Comparison of ENCODE assay signal across 27 cellular contexts in genomic region chr10:60188548-60188947, GRCh38.
"Had no signal": no experiment of that assay in that cellular context is flagged by ENCODE, and none has a peak within 500 bp of the region (broad histone marks: within the 10 kb centered on the region; RNA-seq: fewer than 3 reads in every experiment).

No MANE protein-coding gene starts in this region.

- H3K9me3 ChIP-seq: colonic mucosa, neutrophil, pancreas, SJSA1, testis, upper lobe of left lung had no signal

- H3K27ac ChIP-seq: colonic mucosa, epithelial cell of prostate, neutrophil, pancreas, SJSA1, testis, upper lobe of left lung had no signal

- H3K4me1 ChIP-seq: colonic mucosa, pancreas, SJSA1, testis, upper lobe of left lung had no signal

- H3K36me3 ChIP-seq: colonic mucosa, neutrophil, pancreas, SJSA1 had no signal

- H3K9me3 Mint-ChIP-seq: activated naive CD8-positive, alpha-beta T cell treated with anti-CD3 and anti-CD28 coated beads, Interleukin-2, amount 50 U/mL, for 24 hours; natural killer cell treated with Interleukin-12 subunit alpha and Interleukin-12 subunit beta and Interleukin-15 and Interleukin-18, amount 100 ng/mL, for 72 hours had no signal

- H3K27me3 ChIP-seq: colonic mucosa, neutrophil, pancreas, SJSA1, testis, upper lobe of left lung had no signal

- H3K27ac Mint-ChIP-seq: activated CD4-positive, alpha-beta T cell treated with anti-CD3 and anti-CD28 coated beads, Interleukin-2, amount 10 ng/mL, durations not matched to agents 7 days and 5 days; activated CD8-positive, alpha-beta memory T cell treated with anti-CD3 and anti-CD28 coated beads, Interleukin-2, amount 10 ng/mL, durations not matched to agents 7 days and 5 days; activated CD8-positive, alpha-beta T cell treated with anti-CD3 and anti-CD28 coated beads for 36 hours; activated naive CD8-positive, alpha-beta T cell treated with anti-CD3 and anti-CD28 coated beads, Interleukin-2, amount 50 U/mL, for 24 hours; stimulated activated naive B cell treated with anti-CD40 and anti-IgM and Interleukin-4, amounts not matched to agents 10 μg/mL and 1 μg/mL and 100 μg/mL, for 72 hours; WTC11 had no signal

- H3K4me3 Mint-ChIP-seq: activated CD4-positive, alpha-beta T cell treated with anti-CD3 and anti-CD28 coated beads, Interleukin-2, amount 10 ng/mL, durations not matched to agents 7 days and 5 days; activated CD8-positive, alpha-beta memory T cell treated with anti-CD3 and anti-CD28 coated beads, Interleukin-2, amount 10 ng/mL, durations not matched to agents 7 days and 5 days; activated CD8-positive, alpha-beta T cell treated with anti-CD3 and anti-CD28 coated beads for 36 hours; activated naive CD8-positive, alpha-beta T cell treated with anti-CD3 and anti-CD28 coated beads, Interleukin-2, amount 50 U/mL, for 24 hours; brain; endodermal cell; natural killer cell treated with Interleukin-12 subunit alpha and Interleukin-12 subunit beta and Interleukin-15 and Interleukin-18, amount 100 ng/mL, for 72 hours; stimulated activated naive B cell treated with anti-CD40 and anti-IgM and Interleukin-4, amounts not matched to agents 10 μg/mL and 1 μg/mL and 100 μg/mL, for 72 hours; WTC11 had no signal

- ATAC-seq: activated CD8-positive, alpha-beta memory T cell treated with anti-CD3 and anti-CD28 coated beads, Interleukin-2, amount 10 ng/mL, durations not matched to agents 7 days and 5 days; activated CD8-positive, alpha-beta T cell treated with anti-CD3 and anti-CD28 coated beads for 36 hours; activated naive CD8-positive, alpha-beta T cell treated with anti-CD3 and anti-CD28 coated beads, Interleukin-2, amount 50 U/mL, for 24 hours; left lobe of liver; natural killer cell treated with Interleukin-12 subunit alpha and Interleukin-12 subunit beta and Interleukin-15 and Interleukin-18, amount 100 ng/mL, for 72 hours; pancreas; sciatic nerve; stimulated activated naive B cell treated with anti-CD40 and anti-IgM and Interleukin-4, amounts not matched to agents 10 μg/mL and 1 μg/mL and 100 μg/mL, for 72 hours; WTC11 had no signal

- H3K36me3 Mint-ChIP-seq: activated CD8-positive, alpha-beta memory T cell treated with anti-CD3 and anti-CD28 coated beads, Interleukin-2, amount 10 ng/mL, durations not matched to agents 7 days and 5 days; WTC11 had no signal

- H3K4me1 Mint-ChIP-seq: activated CD8-positive, alpha-beta memory T cell treated with anti-CD3 and anti-CD28 coated beads, Interleukin-2, amount 10 ng/mL, durations not matched to agents 7 days and 5 days; activated naive CD8-positive, alpha-beta T cell treated with anti-CD3 and anti-CD28 coated beads, Interleukin-2, amount 50 U/mL, for 24 hours had no signal

- H3K4me3 ChIP-seq: colonic mucosa, pancreas, SJSA1, testis, upper lobe of left lung had no signal

- H3K27me3 Mint-ChIP-seq: activated CD4-positive, alpha-beta T cell treated with anti-CD3 and anti-CD28 coated beads, Interleukin-2, amount 10 ng/mL, durations not matched to agents 7 days and 5 days; brain; stimulated activated naive B cell treated with anti-CD40 and anti-IgM and Interleukin-4, amounts not matched to agents 10 μg/mL and 1 μg/mL and 100 μg/mL, for 72 hours had no signal

- DNase-seq: activated CD4-positive, alpha-beta T cell treated with anti-CD3 and anti-CD28 coated beads, Interleukin-2, amount 10 ng/mL, durations not matched to agents 7 days and 5 days; activated CD8-positive, alpha-beta memory T cell treated with anti-CD3 and anti-CD28 coated beads, Interleukin-2, amount 10 ng/mL, durations not matched to agents 7 days and 5 days; activated CD8-positive, alpha-beta T cell treated with anti-CD3 and anti-CD28 coated beads for 36 hours; activated gamma-delta T cell; activated naive CD4-positive, alpha-beta T cell treated with anti-CD3 and anti-CD28 coated beads, Interleukin-2, amount 50 U/mL, for 16 hours; activated naive CD8-positive, alpha-beta T cell treated with anti-CD3 and anti-CD28 coated beads, Interleukin-2, amount 50 U/mL, for 24 hours; activated T-cell treated with anti-CD3 and anti-CD28 coated beads for 4 hours; anterior cingulate cortex; colonic mucosa; endodermal cell; kidney; pancreas; stimulated activated CD4-positive, alpha-beta T cell treated with anti-CD3 and anti-CD28 coated beads, Interleukin-2, amount 100 ng/mL, for 48 hours; stimulated activated CD8-positive, alpha-beta memory T cell treated with anti-CD3 and anti-CD28 coated beads, Interleukin-4, amount 100 ng/mL, for 48 hours; stimulated activated naive B cell treated with anti-CD40 and anti-IgM and Interleukin-4, amounts not matched to agents 10 μg/mL and 1 μg/mL and 100 μg/mL, for 72 hours; T-helper 1 cell; T-helper 9 cell; testis; upper lobe of left lung had no signal
